In genomic region chr1:187267745-187268277, GRCh38 we compare ENCODE assay signal across 24 cellular contexts.
"Had no signal": no experiment of that assay in that cellular context is flagged by ENCODE, and none has a peak within 500 bp of the region (broad histone marks: within the 10 kb centered on the region; RNA-seq: fewer than 3 reads in every experiment).

No MANE protein-coding gene starts in this region.

- DNase-seq: cortex of kidney; effector memory CD8-positive, alpha-beta T cell; erythroblast; esophagus squamous epithelium; foreskin melanocyte; hypothalamus; immature natural killer cell; left ventricle myocardium superior; lower lobe of right lung; midbrain; naive thymus-derived CD4-positive, alpha-beta T cell; stimulated activated CD4-positive, alpha-beta T cell treated with anti-CD3 and anti-CD28 coated beads, Interleukin-2, amount 100 ng/mL, for 24 hours; stimulated activated CD4-positive, alpha-beta T cell treated with anti-CD3 and anti-CD28 coated beads, Interleukin-4, amount 100 ng/mL, for 4 hours; stimulated activated naive CD8-positive, alpha-beta T cell treated with anti-CD3 and anti-CD28 coated beads, Interleukin-15, Interleukin-2, amounts not matched to agents 100 U/mL and 50 U/mL, for 24 hours; substantia nigra; testis; tibial artery; upper lobe of left lung had no signal

- H3K36me3 Mint-ChIP-seq: immature natural killer cell; naive thymus-derived CD4-positive, alpha-beta T cell; neural progenitor cell; stimulated activated memory B cell treated with anti-CD40 and anti-IgM and Interleukin-4, amounts not matched to agents 10 μg/mL and 1 μg/mL and 100 μg/mL, for 72 hours had no signal

- H3K9me3 ChIP-seq: esophagus squamous epithelium, lower lobe of right lung, prostate gland, right atrium auricular region, testis, tibial artery, upper lobe of left lung had no signal

- H3K27me3 ChIP-seq: esophagus squamous epithelium, neural progenitor cell, right atrium auricular region, testis, tibial artery, upper lobe of left lung had no signal

- H3K4me3 ChIP-seq: esophagus squamous epithelium, lower lobe of right lung, neural progenitor cell, prostate gland, right atrium auricular region, testis, tibial artery, upper lobe of left lung had no signal

- H3K9ac ChIP-seq: neural progenitor cell had no signal

- H3K4me1 Mint-ChIP-seq: immature natural killer cell; naive thymus-derived CD4-positive, alpha-beta T cell; neural progenitor cell; stimulated activated memory B cell treated with anti-CD40 and anti-IgM and Interleukin-4, amounts not matched to agents 10 μg/mL and 1 μg/mL and 100 μg/mL, for 72 hours had no signal

- H3K9me3 Mint-ChIP-seq: nephron; neural progenitor cell; stimulated activated memory B cell treated with anti-CD40 and anti-IgM and Interleukin-4, amounts not matched to agents 10 μg/mL and 1 μg/mL and 100 μg/mL, for 72 hours had no signal

- H3K27ac Mint-ChIP-seq: effector memory CD8-positive, alpha-beta T cell; immature natural killer cell; naive thymus-derived CD4-positive, alpha-beta T cell; nephron; neural progenitor cell; stimulated activated memory B cell treated with anti-CD40 and anti-IgM and Interleukin-4, amounts not matched to agents 10 μg/mL and 1 μg/mL and 100 μg/mL, for 72 hours had no signal

- H3K4me2 ChIP-seq: neural progenitor cell had no signal

- H3K4me3 Mint-ChIP-seq: effector memory CD8-positive, alpha-beta T cell; immature natural killer cell; naive thymus-derived CD4-positive, alpha-beta T cell; nephron; neural progenitor cell; stimulated activated memory B cell treated with anti-CD40 and anti-IgM and Interleukin-4, amounts not matched to agents 10 μg/mL and 1 μg/mL and 100 μg/mL, for 72 hours had no signal

- ATAC-seq: effector memory CD8-positive, alpha-beta T cell; left ventricle myocardium superior; lower lobe of right lung; naive thymus-derived CD4-positive, alpha-beta T cell; sciatic nerve; stimulated activated memory B cell treated with anti-CD40 and anti-IgM and Interleukin-4, amounts not matched to agents 10 μg/mL and 1 μg/mL and 100 μg/mL, for 72 hours; stimulated activated naive CD8-positive, alpha-beta T cell treated with anti-CD3 and anti-CD28 coated beads, Interleukin-15, Interleukin-2, amounts not matched to agents 100 U/mL and 50 U/mL, for 24 hours had no signal

- H3K27ac ChIP-seq: esophagus squamous epithelium, lower lobe of right lung, neural progenitor cell, prostate gland, right atrium auricular region, testis, tibial artery, upper lobe of left lung had no signal

- H3K4me1 ChIP-seq: lower lobe of right lung, neural progenitor cell, prostate gland, right atrium auricular region, testis, tibial artery, upper lobe of left lung had no signal

- H3K36me3 ChIP-seq: esophagus squamous epithelium, lower lobe of right lung, neural progenitor cell, prostate gland, right atrium auricular region, tibial artery, upper lobe of left lung had no signal

- H3K27me3 Mint-ChIP-seq: effector memory CD8-positive, alpha-beta T cell; naive thymus-derived CD4-positive, alpha-beta T cell; stimulated activated memory B cell treated with anti-CD40 and anti-IgM and Interleukin-4, amounts not matched to agents 10 μg/mL and 1 μg/mL and 100 μg/mL, for 72 hours had no signal
